1 cellular context compared by ENCODE assay signal in the genomic region with DNA sequence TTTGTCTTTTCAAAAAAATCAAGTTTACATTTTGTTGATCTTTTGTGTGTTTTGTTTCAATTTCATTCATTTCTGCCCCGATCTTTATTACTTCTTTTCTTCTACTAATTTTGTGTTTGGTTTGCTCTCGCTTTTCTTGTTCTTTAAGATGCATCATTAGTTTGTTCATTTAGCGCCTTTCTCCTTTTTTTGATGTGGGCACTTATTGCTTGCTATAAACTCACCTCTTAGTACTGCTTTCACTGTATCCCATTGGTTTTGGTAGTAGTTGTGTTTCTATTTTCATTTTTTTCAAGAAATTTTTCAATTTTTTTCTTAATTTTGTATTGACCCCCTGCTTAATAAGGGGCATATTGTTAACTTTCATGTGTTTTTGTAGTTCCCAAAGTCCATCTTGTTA.
TF ChIP-seq lines count a peak whose summit lies in the region.

No MANE protein-coding gene starts in this region.

TF ChIP-seq in GM12878, 131 proteins besides CTCF, POLR2A, EP300 and RAD21:
- TF ChIP-seq SREBF2 (IDR thresholded peaks at IDR 0.05; ENCODE audit: low read length), result no peak
- TF ChIP-seq CREM (IDR thresholded peaks at IDR 0.05; ENCODE audit: low read depth), result peak; percentile 33; the same call in 1 of the 2 replicates
- peak; percentile 64 for TF ChIP-seq JUNB (IDR thresholded peaks at IDR 0.05)
- TF ChIP-seq CEBPB (IDR thresholded peaks at IDR 0.05; ENCODE audit: borderline replicate concordance in 1 of 2, low read depth in 2 of 2, low read length in 2 of 2), result 0 out of 4 replicates have a peak, but pooled peaks of 1 of the 2 experiments have one; percentile 8
- TF ChIP-seq RUNX3 (IDR thresholded peaks at IDR 0.05; ENCODE audit: low read length), result peak; percentile 82
- no peak for TF ChIP-seq ZNF274 (IDR thresholded peaks at IDR 0.05; ENCODE audit: insufficient read depth, insufficient read length)
- TF ChIP-seq FOXM1 (IDR thresholded peaks at IDR 0.05; ENCODE audit: low read depth, low read length), result 0 out of 2 replicates have a peak, but pooled peaks have one; percentile 1
- TF ChIP-seq TCF7 (IDR thresholded peaks at IDR 0.05; ENCODE audit: borderline replicate concordance), result peak; percentile 95
- TF ChIP-seq ETV6 (conservative IDR thresholded peaks at IDR 0.05 in 1 of 2, IDR thresholded peaks at IDR 0.05 in 1 of 2; ENCODE audit: borderline replicate concordance in 1 of 2, low read depth in 1 of 2), result no peak
- TF ChIP-seq MEF2A (IDR thresholded peaks at IDR 0.05; ENCODE audit: insufficient read depth, low read depth, low read length), result 0 out of 2 replicates have a peak, but pooled peaks have one; percentile 7
- TF ChIP-seq ATF7 (IDR thresholded peaks at IDR 0.05; ENCODE audit: low read depth), result no peak
